Comparison of ENCODE assay signal across 8 cellular contexts in genomic region chr2:69177063-69177771, GRCh38.
DNase-seq lines count a peak whose midpoint lies in the region; FAIRE-seq and TF ChIP-seq lines count a peak whose summit lies in the region.

No MANE protein-coding gene starts in this region.

- H3K36me3 ChIP-seq in trophoblast cell (ENCODE audit: control insufficient read depth in 1 of 2, insufficient read depth in 2 of 2, low read length in 2 of 2) = peaks cover 0 to 3% of the 10 kb centered on the region in 2 experiments

- H3K4me2 ChIP-seq in trophoblast cell (ENCODE audit: low read length) = peak overlapping the region; percentile 13

- H3K4ac ChIP-seq in trophoblast cell (ENCODE audit: low read depth, low read length) = no peak overlapping the region

- peak overlapping the region; percentile 32 for H4K8ac ChIP-seq in trophoblast cell (ENCODE audit: low read depth, low read length)

- no peaks in the 10 kb centered on the region for H3K27me3 ChIP-seq in trophoblast cell (ENCODE audit: insufficient read depth, low read length)

- H3K27ac ChIP-seq in trophoblast cell (ENCODE audit: low read depth, low read length) = peak overlapping the region; percentile 96

- no peak overlapping the region for H4K12ac ChIP-seq in trophoblast cell (ENCODE audit: low read depth, low read length)

- no peak overlapping the region for H2AFZ ChIP-seq in trophoblast cell (ENCODE audit: insufficient read depth, low read length, poor library complexity)

- H3K79me1 ChIP-seq in trophoblast cell (ENCODE audit: low read length) = peaks cover 24% of the 10 kb centered on the region

- H2BK12ac ChIP-seq in trophoblast cell (ENCODE audit: low read length) = peak overlapping the region; percentile 79

- no peaks in the 10 kb centered on the region for H3K79me2 ChIP-seq in trophoblast cell (ENCODE audit: control insufficient read depth, insufficient read depth, low read length, poor library complexity)

- no peak overlapping the region for H3K9ac ChIP-seq in trophoblast cell (ENCODE audit: low read length)

- no peaks in the 10 kb centered on the region for H3K9me3 ChIP-seq in trophoblast cell (ENCODE audit: insufficient read depth, low read depth, low read length)

- H2BK5ac ChIP-seq in trophoblast cell (ENCODE audit: low read depth, low read length, poor library complexity) = peak overlapping the region; percentile 95

- no peak overlapping the region for H3K23ac ChIP-seq in trophoblast cell (ENCODE audit: low read length)

- DNase-seq in Daoy (ENCODE audit: low read depth) = peak; percentile 86
- DNase-seq in SKM-1 treated with dmso at 0.1 percent for 144 hours (lab: John Stamatoyannopoulos, UW; ENCODE audit: unreplicated experiment) = peak; percentile 96
- peak; percentile 24 for DNase-seq in globus pallidus (ENCODE audit: low spot score)
- DNase-seq in trophoblast cell = peak; percentile 94
- DNase-seq in stimulated activated naive CD4-positive, alpha-beta T cell treated with Interleukin-2 at 50 U/mL for 16 hours (lab: John Stamatoyannopoulos, UW) = no peak
- DNase-seq in H54 (ENCODE audit: insufficient read length, low spot score) = no peak
- DNase-seq in SW480 (ENCODE audit: low spot score) = no peak
- no peak for DNase-seq in NCI-H1436 (lab: John Stamatoyannopoulos, UW)

- H3K14ac ChIP-seq in trophoblast cell (ENCODE audit: low read length) = peak overlapping the region; percentile 16

- H3K4me3 ChIP-seq in trophoblast cell (ENCODE audit: low read depth, low read length) = no peak overlapping the region

- FAIRE-seq in H54 (lab: Jason Lieb, UNC) = no peak

- WGBS in trophoblast cell (ENCODE audit: extremely low coverage, insufficient coverage, insufficient read length) = no CpG with 5 or more reads among the region's 16 CpGs

- TF ChIP-seq POLR2A in H54 (IDR thresholded peaks at IDR 0.05; ENCODE audit: low read depth, low read length) = no peak

- peak overlapping the region; percentile 91 for H4K91ac ChIP-seq in trophoblast cell (ENCODE audit: low read depth, low read length)

- peak overlapping the region; percentile 93 for H2BK120ac ChIP-seq in trophoblast cell (ENCODE audit: insufficient read depth, low read length, poor library complexity)

- no peak overlapping the region for H2AK5ac ChIP-seq in trophoblast cell (ENCODE audit: low read length)

- H3K18ac ChIP-seq in trophoblast cell (ENCODE audit: low read length) = no peak overlapping the region

- H3K4me1 ChIP-seq in trophoblast cell (ENCODE audit: control insufficient read depth in 1 of 2, insufficient read depth in 2 of 2, low read length in 2 of 2) = peaks cover 19 to 26% of the 10 kb centered on the region in 2 experiments

Comparison
In these comparisons a context has a peak if more than half of its experiments do, and no peak if none do; other contexts are left out.
1. DNase-seq: peak in Daoy (single experiment), SKM-1 treated with dmso at 0.1 percent for 144 hours (single experiment), globus pallidus (single experiment) and trophoblast cell (2 of 2); none in stimulated activated naive CD4-positive, alpha-beta T cell treated with Interleukin-2 at 50 U/mL for 16 hours (single experiment), H54 (single experiment), SW480 (single experiment) and NCI-H1436 (single experiment).